In genomic region chr2:207337234-207338219, GRCh38 we compare ENCODE assay signal across 9 cellular contexts.
A peak's percentile ranks its signal among the peaks of the same experiment; 100 is the strongest.
DNase-seq lines count a peak whose midpoint lies in the region; ATAC-seq and TF ChIP-seq lines count a peak whose summit lies in the region.
"Had no signal": no experiment of that assay in that cellular context is flagged by ENCODE, and none has a peak within 500 bp of the region (broad histone marks: within the 10 kb centered on the region; RNA-seq: fewer than 3 reads in every experiment).

No MANE protein-coding gene starts in this region.

- no peak overlapping the region for H3K56ac ChIP-seq in mesendoderm (ENCODE audit: low read length)

- H3K4me3 Mint-ChIP-seq in WTC11: no peak overlapping the region

- H3K27ac Mint-ChIP-seq in WTC11: no peak overlapping the region; the same call in none of the 2 replicates

- peaks cover 34% of the 10 kb centered on the region for H3F3A ChIP-seq in SK-N-SH (replicated peaks; ENCODE audit: insufficient read depth)

- no peak overlapping the region for H2AK5ac ChIP-seq in mesendoderm (ENCODE audit: low read length)

- no peak overlapping the region for H3K9ac ChIP-seq in mesendoderm (ENCODE audit: low read length)
- H3K9ac ChIP-seq in SK-N-SH: no peak overlapping the region

- H3K79me2 ChIP-seq in mesendoderm (ENCODE audit: control insufficient read depth, insufficient read depth, low read length) (no peaks in the 10 kb centered on the region), SK-N-SH (ENCODE audit: insufficient read depth) (no peaks in the 10 kb centered on the region)

- H3K9me3 Mint-ChIP-seq in WTC11: 0 out of 2 replicates have a peak, but pooled peaks cover 3% of the 10 kb centered on the region

- peak overlapping the region; percentile 85 for H2BK15ac ChIP-seq in mesendoderm (replicated peaks; ENCODE audit: low read depth)

- H3K4me2 ChIP-seq in mesendoderm (ENCODE audit: low read length) (no peak overlapping the region), SK-N-SH (no peak overlapping the region)

- no peak for TF ChIP-seq EP300 in SK-N-SH (IDR thresholded peaks at IDR 0.05; ENCODE audit: borderline replicate concordance in 1 of 2, low read depth in 1 of 2, low read length in 1 of 2)

- H4K8ac ChIP-seq in mesendoderm (ENCODE audit: low read depth, low read length): no peak overlapping the region

- no peak for TF ChIP-seq RAD21 in SK-N-SH (IDR thresholded peaks at IDR 0.05; ENCODE audit: low read length)

- H3K18ac ChIP-seq in mesendoderm (ENCODE audit: low read length): peak overlapping the region; percentile 94

- no peak for TF ChIP-seq CTCF in WTC11 (IDR thresholded peaks at IDR 0.05)
- no peak for TF ChIP-seq CTCF in SK-N-SH (IDR thresholded peaks at IDR 0.05)

- peaks cover 16% of the 10 kb centered on the region for H3K4me1 ChIP-seq in mesendoderm (ENCODE audit: control insufficient read depth, low read depth, low read length)
- peaks cover 19 to 26% of the 10 kb centered on the region in 2 experiments; a peak in 3 of 4 replicates for H3K4me1 ChIP-seq in SK-N-SH (ENCODE audit: control insufficient read depth in 1 of 2, insufficient read depth in 2 of 2, low read depth in 1 of 2, low read length in 1 of 2)

- no peaks in the 10 kb centered on the region for H3K36me3 Mint-ChIP-seq in WTC11

- no peaks in the 10 kb centered on the region for H3K27me3 Mint-ChIP-seq in WTC11 (ENCODE audit: low read depth)

- peak overlapping the region; percentile 61 for H2BK120ac ChIP-seq in mesendoderm (ENCODE audit: low read depth, low read length)

- H3K9me3 ChIP-seq in SK-N-SH: no peaks in the 10 kb centered on the region

- POLR2A ChIA-PET in WTC11 (lab: Charles Lee): interaction anchor here (1.8 kb wide), 1 partner anchor 172 kb away, joined by 4 read pairs; the partner anchor contains the start of gene KLF7
- POLR2A ChIA-PET in SK-N-SH (lab: Yijun Ruan, JAX): no interaction called here

- H3K27me3 ChIP-seq in mesendoderm (ENCODE audit: insufficient read depth, low read length, poor library complexity): no peaks in the 10 kb centered on the region
- H3K27me3 ChIP-seq in SK-N-SH (ENCODE audit: insufficient read depth): no peaks in the 10 kb centered on the region

- no peak overlapping the region for H4K5ac ChIP-seq in mesendoderm (ENCODE audit: low read length)

- peak overlapping the region; percentile 3 for H2BK5ac ChIP-seq in mesendoderm (ENCODE audit: low read length)

- H3K4ac ChIP-seq in mesendoderm (ENCODE audit: low read depth, low read length): peak overlapping the region; percentile 4

- no peak overlapping the region for H3K23ac ChIP-seq in mesendoderm (ENCODE audit: low read length)

- WGBS in mesendoderm (ENCODE audit: extremely low coverage, insufficient coverage, low lambda C conversion rate): no CpG with 5 or more reads among the region's 6 CpGs
- 80% methylated on average over 6 of the region's 6 CpGs for WGBS in SK-N-SH (ENCODE audit: low lambda C conversion rate)

- H2AFZ ChIP-seq in SK-N-SH (ENCODE audit: low read depth): no peak overlapping the region

- peaks cover 71% of the 10 kb centered on the region for H3K4me1 Mint-ChIP-seq in WTC11

- no peak overlapping the region for H3K27ac ChIP-seq in mesendoderm (ENCODE audit: low read depth, low read length)
- H3K27ac ChIP-seq in SK-N-SH (ENCODE audit: low read depth in 2 of 2, low read length in 1 of 2): no peak overlapping the region
- H3K27ac ChIP-seq: VCaP had no signal

- CTCF ChIA-PET in WTC11 (lab: Charles Lee) (interaction anchor here (0.7 kb wide), 1 partner anchor 818 kb away, joined by 3 read pairs; no protein-coding TSS in a partner anchor), SK-N-SH (lab: Yijun Ruan, JAX) (interaction anchor here (0.9 kb wide), 1 partner anchor 19 kb away, joined by 3 read pairs; no protein-coding TSS in a partner anchor)

- H3K79me1 ChIP-seq in mesendoderm (ENCODE audit: low read length): no peaks in the 10 kb centered on the region

- H3K9me2 ChIP-seq in SK-N-SH: no peaks in the 10 kb centered on the region

- no peaks in the 10 kb centered on the region for H4K20me1 ChIP-seq in SK-N-SH (ENCODE audit: insufficient read depth)

- H3K36me3 ChIP-seq in mesendoderm (ENCODE audit: control insufficient read depth, insufficient read depth, low read length): no peaks in the 10 kb centered on the region
- no peaks in the 10 kb centered on the region for H3K36me3 ChIP-seq in SK-N-SH (replicated peaks in 1 of 2; ENCODE audit: control insufficient read depth in 1 of 2, insufficient read depth in 2 of 2, low read length in 1 of 2)

- H3K4me3 ChIP-seq in mesendoderm (ENCODE audit: low read length) (no peak overlapping the region), SK-N-SH (ENCODE audit: low read depth in 2 of 2, low read length in 1 of 2) (no peak overlapping the region)

- peak; percentile 51 to 69 for ATAC-seq in activated CD4-positive, CD25-positive, alpha-beta regulatory T cell treated with anti-CD3 and anti-CD28 coated beads, Interleukin-2, amount 50 U/mL, for 24 hours
- ATAC-seq in HG02938 (IDR thresholded peaks at IDR 0.05; ENCODE audit: unreplicated experiment) (peak; percentile 43), WTC11 (no peak)

- DNase-seq in activated CD4-positive, CD25-positive, alpha-beta regulatory T cell (lab: John Stamatoyannopoulos, UW): no peak
- no peak for DNase-seq in WTC11 (ENCODE audit: low spot score)
- DNase-seq in mesendoderm: peak; percentile 44
- DNase-seq in stimulated activated naive CD4-positive, alpha-beta T cell (lab: John Stamatoyannopoulos, UW): no peak
- no peak for DNase-seq in SK-N-SH
- DNase-seq in cerebellum (ENCODE audit: low spot score): no peak

TF ChIP-seq in WTC11, 78 proteins besides CTCF, POLR2A, EP300 and RAD21:
- 0 out of 2 replicates have a peak, but pooled peaks have one; percentile 21 for TF ChIP-seq ETV6 (CRISPR knock-in tag; IDR thresholded peaks at IDR 0.05)
- no peak for TF ChIP-seq ZNF416 (CRISPR knock-in tag; IDR thresholded peaks at IDR 0.05)

TF ChIP-seq in SK-N-SH, 30 proteins besides CTCF, POLR2A, EP300 and RAD21:
- TF ChIP-seq GABPA (IDR thresholded peaks at IDR 0.05; ENCODE audit: low read depth) (no peak), FOXM1 (IDR thresholded peaks at IDR 0.05; ENCODE audit: low read depth) (no peak), MXI1 (IDR thresholded peaks at IDR 0.05; ENCODE audit: low read depth, low read length) (no peak), MEF2A (IDR thresholded peaks at IDR 0.05; ENCODE audit: borderline replicate concordance, low read depth) (no peak), ZBTB33 (IDR thresholded peaks at IDR 0.05; ENCODE audit: borderline replicate concordance, low read depth) (no peak), EZH2phosphoT487 (IDR thresholded peaks at IDR 0.05; ENCODE audit: borderline replicate concordance, low read depth) (no peak), USF1 (IDR thresholded peaks at IDR 0.05; ENCODE audit: borderline replicate concordance, low read depth) (no peak), FOXJ3 (CRISPR knock-in tag; IDR thresholded peaks at IDR 0.05) (no peak), GATA2 (CRISPR knock-in tag; IDR thresholded peaks at IDR 0.05) (no peak), MAX (IDR thresholded peaks at IDR 0.05; ENCODE audit: low read depth) (no peak), SIN3A (IDR thresholded peaks at IDR 0.05; ENCODE audit: borderline replicate concordance, low read depth, low read length) (no peak), POLR2AphosphoS5 (IDR thresholded peaks at IDR 0.05; ENCODE audit: low read depth, low read length) (no peak), ELF1 (IDR thresholded peaks at IDR 0.05) (no peak), SMC3 (IDR thresholded peaks at IDR 0.05; ENCODE audit: low read depth, low read length) (no peak), NFIC (IDR thresholded peaks at IDR 0.05; ENCODE audit: borderline replicate concordance) (no peak), CHD2 (IDR thresholded peaks at IDR 0.05; ENCODE audit: low read length, partially characterized antibody) (no peak), IRF3 (IDR thresholded peaks at IDR 0.05; ENCODE audit: low read depth, low read length) (no peak), JUND (IDR thresholded peaks at IDR 0.05) (no peak), TCF12 (IDR thresholded peaks at IDR 0.05) (no peak), FOSL2 (IDR thresholded peaks at IDR 0.05; ENCODE audit: borderline replicate concordance, low read depth) (no peak)
